In genomic region chr12:112419269-112420133, GRCh38 we compare ENCODE assay signal across 1 cellular context.
TF ChIP-seq lines count a peak whose summit lies in the region.

No MANE protein-coding gene starts in this region.

TF ChIP-seq in A549, 52 proteins besides CTCF, POLR2A, EP300 and RAD21 (continued from another document):
- TF ChIP-seq REST (IDR thresholded peaks at IDR 0.05) (no peak), USF2 (IDR thresholded peaks at IDR 0.05) (0 out of 2 replicates have a peak, but pooled peaks have one; percentile 12), HDAC2 (IDR thresholded peaks at IDR 0.05) (no peak), CHD2 (IDR thresholded peaks at IDR 0.05; ENCODE audit: low read length, partially characterized antibody) (peak; percentile 18), E2F6 (IDR thresholded peaks at IDR 0.05; ENCODE audit: borderline replicate concordance, low read depth) (no peak), CHD4 (IDR thresholded peaks at IDR 0.05; ENCODE audit: borderline replicate concordance) (no peak), POLR2AphosphoS2 (conservative IDR thresholded peaks at IDR 0.05; ENCODE audit: low read length) (0 out of 2 replicates have a peak, but pooled peaks have one; percentile 28), NFE2L2 (conservative IDR thresholded peaks at IDR 0.05; ENCODE audit: low read length) (no peak), PHF8 (IDR thresholded peaks at IDR 0.05; ENCODE audit: borderline replicate concordance, low read depth) (no peak; the same call in 1 of the 2 replicates), BHLHE40 (IDR thresholded peaks at IDR 0.05; ENCODE audit: low read depth, low read length) (peak; percentile 58; the same call in 1 of the 2 replicates), MAX (IDR thresholded peaks at IDR 0.05) (no peak; the same call in 1 of the 2 replicates), FOSL2 (IDR thresholded peaks at IDR 0.05) (no peak), FOSL2 (CRISPR knock-in tag; IDR thresholded peaks at IDR 0.05) (peak; percentile 57), CEBPB (IDR thresholded peaks at IDR 0.05) (peak; percentile 55 to 86; a peak in 3 of 4 replicates), NPAS2 (CRISPR knock-in tag; IDR thresholded peaks at IDR 0.05; ENCODE audit: borderline replicate concordance) (no peak)
- TF ChIP-seq, protein P1, sequence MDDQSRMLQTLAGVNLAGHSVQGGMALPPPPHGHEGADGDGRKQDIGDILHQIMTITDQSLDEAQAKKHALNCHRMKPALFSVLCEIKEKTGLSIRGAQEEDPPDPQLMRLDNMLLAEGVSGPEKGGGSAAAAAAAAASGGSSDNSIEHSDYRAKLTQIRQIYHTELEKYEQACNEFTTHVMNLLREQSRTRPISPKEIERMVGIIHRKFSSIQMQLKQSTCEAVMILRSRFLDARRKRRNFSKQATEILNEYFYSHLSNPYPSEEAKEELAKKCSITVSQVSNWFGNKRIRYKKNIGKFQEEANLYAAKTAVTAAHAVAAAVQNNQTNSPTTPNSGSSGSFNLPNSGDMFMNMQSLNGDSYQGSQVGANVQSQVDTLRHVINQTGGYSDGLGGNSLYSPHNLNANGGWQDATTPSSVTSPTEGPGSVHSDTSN (IDR thresholded peaks at IDR 0.05), result no peak
